Comparison of ENCODE assay signal across 20 cellular contexts in genomic region chr16:90048737-90049330, GRCh38. TPM values are rescaled to one million over a fixed set of nuclear protein-coding genes. Genes with fewer than 3 reads are reported as not detected.
"Had no signal": no experiment of that assay in that cellular context is flagged by ENCODE, and none has a peak within 500 bp of the region (broad histone marks: within the 10 kb centered on the region; RNA-seq: fewer than 3 reads in every experiment).

No MANE protein-coding gene starts in this region.

- FAIRE-seq: pancreas had no signal

- DNase-seq: activated CD4-positive, alpha-beta memory T cell treated with anti-CD3 and anti-CD28 coated beads, Interleukin-2, amount 10 ng/mL, durations not matched to agents 7 days and 5 days; activated CD4-positive, CD25-positive, alpha-beta regulatory T cell treated with anti-CD3 and anti-CD28 coated beads, Interleukin-2, amount 50 U/mL, for 72 hours; activated CD8-positive, alpha-beta memory T cell treated with anti-CD3 and anti-CD28 coated beads, Interleukin-2, amount 50 U/mL, for 48 hours; activated naive CD4-positive, alpha-beta T cell; dermis blood vessel endothelial cell; endodermal cell; hypothalamus; lower lobe of right lung; pancreas; stimulated activated CD4-positive, alpha-beta T cell treated with anti-CD3 and anti-CD28 coated beads, Interleukin-4, amount 100 ng/mL, for 1 hour; stimulated activated CD8-positive, alpha-beta memory T cell treated with anti-CD3 and anti-CD28 coated beads, Interleukin-4, amount 100 ng/mL, for 48 hours; SW 1271 had no signal

- H3K4me1 Mint-ChIP-seq: endodermal cell had no signal

- H3K27ac Mint-ChIP-seq: activated CD4-positive, alpha-beta memory T cell treated with anti-CD3 and anti-CD28 coated beads, Interleukin-2, amount 10 ng/mL, durations not matched to agents 7 days and 5 days; endodermal cell; stimulated activated naive CD8-positive, alpha-beta T cell treated with anti-CD3 and anti-CD28 coated beads, Interleukin-15, Interleukin-2, amounts not matched to agents 100 ng/mL and 50 ng/mL, for 24 hours had no signal

- H3K4me3 ChIP-seq: lower lobe of right lung, pancreas, thoracic aorta, uterus had no signal

- H3K27me3 Mint-ChIP-seq: activated CD4-positive, alpha-beta memory T cell treated with anti-CD3 and anti-CD28 coated beads, Interleukin-2, amount 10 ng/mL, durations not matched to agents 7 days and 5 days had no signal

- H3K9me3 ChIP-seq: lower lobe of right lung, pancreas, uterus had no signal

- H3K4me3 Mint-ChIP-seq: activated CD4-positive, alpha-beta memory T cell treated with anti-CD3 and anti-CD28 coated beads, Interleukin-2, amount 10 ng/mL, durations not matched to agents 7 days and 5 days had no signal

- H3K36me3 ChIP-seq: pancreas, thoracic aorta, uterus had no signal

- H3K27me3 ChIP-seq: pancreas, uterus had no signal

- H3K27ac ChIP-seq: lower lobe of right lung, pancreas, thoracic aorta had no signal

RNA-seq across cellular contexts. Expression of gene PRDM7, which starts 28.3 kb away (rescaled TPM):
- total RNA-seq: activated CD4-positive, alpha-beta memory T cell treated with anti-CD3 and anti-CD28 coated beads, Interleukin-2, amount 10 ng/mL, durations not matched to agents 7 days and 5 days; cerebellum; dermis blood vessel endothelial cell; endodermal cell; lower lobe of right lung; pancreas; renal cortical epithelial cell; thoracic aorta had no signal
- polyA plus RNA-seq: adipose tissue, esophagus, neural cell, pancreas had no signal

RNA-seq across cellular contexts. Expression of gene DBNDD1, which starts 29.6 kb away (rescaled TPM):
- total RNA-seq: activated CD4-positive, alpha-beta memory T cell treated with anti-CD3 and anti-CD28 coated beads, Interleukin-2, amount 10 ng/mL, durations not matched to agents 7 days and 5 days had no signal
